ENCODE assay signal across 1 cellular context in genomic region chr9:109971226-109971625, GRCh38.
TF ChIP-seq lines count a peak whose summit lies in the region.

No MANE protein-coding gene starts in this region.

TF ChIP-seq in GM12878, 131 proteins besides CTCF, POLR2A, EP300 and RAD21 (continued from another document):
- no peak for TF ChIP-seq BCL3 (IDR thresholded peaks at IDR 0.05; ENCODE audit: borderline replicate concordance, insufficient read depth, low read depth, low read length, poor library complexity, severe bottlenecking)
- no peak for TF ChIP-seq ELK1 (IDR thresholded peaks at IDR 0.05; ENCODE audit: low read depth, low read length)
- TF ChIP-seq STAT1 (conservative IDR thresholded peaks at IDR 0.05): no peak
- TF ChIP-seq FOS (IDR thresholded peaks at IDR 0.05; ENCODE audit: borderline replicate concordance, extremely low read depth, insufficient read length): no peak
- TF ChIP-seq KLF5 (IDR thresholded peaks at IDR 0.05; ENCODE audit: partially characterized antibody): no peak
- TF ChIP-seq ZZZ3 (IDR thresholded peaks at IDR 0.05; ENCODE audit: control insufficient read depth, insufficient read length, low read depth): no peak
- TF ChIP-seq BRCA1 (IDR thresholded peaks at IDR 0.05; ENCODE audit: low read depth, low read length): no peak
